25 cellular contexts compared by ENCODE assay signal in the genomic region with DNA sequence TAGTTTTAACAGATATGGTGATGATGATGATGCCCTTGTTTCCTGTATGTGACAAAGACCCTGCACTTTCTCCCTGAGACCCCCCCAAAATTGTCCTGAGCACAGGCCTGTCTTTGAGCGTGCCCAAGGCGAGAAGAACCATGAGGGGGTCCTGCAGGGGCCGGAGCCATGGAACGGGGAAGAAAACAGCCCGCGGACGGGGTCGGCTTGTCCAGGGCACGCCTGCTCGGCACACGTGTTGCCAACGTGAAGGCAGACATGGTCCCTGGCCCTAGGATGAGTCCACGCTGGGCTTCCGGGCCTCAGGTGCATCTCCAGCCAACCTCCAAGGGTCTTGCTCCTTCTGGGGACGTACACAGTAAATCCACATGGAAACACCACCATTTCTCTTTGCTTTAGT.
"Had no signal": no experiment of that assay in that cellular context is flagged by ENCODE, and none has a peak within 500 bp of the region (broad histone marks: within the 10 kb centered on the region; RNA-seq: fewer than 3 reads in every experiment).

No MANE protein-coding gene starts in this region.

- H3K4me3 ChIP-seq: colonic mucosa, esophagus squamous epithelium, gastrocnemius medialis, heart right ventricle, left lung, lung had no signal

- H3K27ac ChIP-seq: colonic mucosa, epithelial cell of prostate, esophagus squamous epithelium, gastrocnemius medialis, heart right ventricle, left lung had no signal

- H3K9me3 ChIP-seq: colonic mucosa, esophagus squamous epithelium, gastrocnemius medialis, heart right ventricle, left lung had no signal

- H3K36me3 ChIP-seq: colonic mucosa, gastrocnemius medialis, left lung had no signal

- DNase-seq: colonic mucosa; cortex of kidney; effector CD8-positive, alpha-beta T cell; effector memory CD8-positive, alpha-beta T cell; endodermal cell; erythroblast; esophagus squamous epithelium; foreskin fibroblast; foreskin melanocyte; gastrocnemius medialis; glutamatergic neuron; head of caudate nucleus; heart right ventricle; hippocampal formation; left cardiac atrium; left lung; left ventricle myocardium superior; mammary epithelial cell; mesendoderm; midbrain had no signal

- H3K27ac Mint-ChIP-seq: dendritic cell treated with granulocyte-macrophage colony-stimulating factor and Interleukin-4, amounts not matched to agents 40 ng/mL and 50 ng/mL, for 4 days; effector memory CD8-positive, alpha-beta T cell; endodermal cell; memory B cell had no signal

- H3K27me3 ChIP-seq: colonic mucosa had no signal

- H3K4me3 Mint-ChIP-seq: dendritic cell treated with granulocyte-macrophage colony-stimulating factor and Interleukin-4, amounts not matched to agents 40 ng/mL and 50 ng/mL, for 4 days; effector memory CD8-positive, alpha-beta T cell; endodermal cell; memory B cell had no signal

- ATAC-seq: effector memory CD8-positive, alpha-beta T cell; esophagus mucosa; gastrocnemius medialis; heart right ventricle; left cardiac atrium; left lung; left ventricle myocardium superior had no signal

- H3K4me1 ChIP-seq: left lung had no signal

- H3K9me3 Mint-ChIP-seq: dendritic cell treated with granulocyte-macrophage colony-stimulating factor and Interleukin-4, amounts not matched to agents 40 ng/mL and 50 ng/mL, for 4 days; effector memory CD8-positive, alpha-beta T cell; endodermal cell; memory B cell had no signal

- H3K36me3 Mint-ChIP-seq: memory B cell had no signal
